17 cellular contexts compared by ENCODE assay signal in the genomic region with DNA sequence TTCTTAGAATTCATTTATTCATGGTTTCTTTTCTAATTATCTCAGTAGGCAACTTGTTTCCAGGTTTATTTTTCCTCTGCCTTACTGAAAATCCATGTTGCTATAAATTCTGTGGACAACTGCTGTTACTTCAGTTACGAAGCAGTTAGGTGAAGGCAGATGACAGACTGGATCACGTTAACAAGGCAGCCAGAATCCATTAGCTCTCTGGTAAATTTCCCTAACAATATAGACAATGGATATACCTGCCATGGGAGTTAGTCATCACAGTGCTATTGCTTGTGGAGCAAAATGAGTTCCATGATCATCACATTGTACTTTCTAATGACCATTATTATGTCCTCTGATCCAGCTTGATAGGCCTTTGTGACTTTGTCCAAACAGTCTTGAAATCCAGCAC.
DNase-seq lines count a peak whose midpoint lies in the region; ATAC-seq and TF ChIP-seq lines count a peak whose summit lies in the region.
"Had no signal": no experiment of that assay in that cellular context is flagged by ENCODE, and none has a peak within 500 bp of the region (broad histone marks: within the 10 kb centered on the region; RNA-seq: fewer than 3 reads in every experiment).

No MANE protein-coding gene starts in this region.

- CTCF ChIA-PET in A673 (lab: Charles Lee), result no interaction called here
- CTCF ChIA-PET in activated CD8-positive, alpha-beta memory T cell treated with anti-CD3 and anti-CD28 coated beads, Interleukin-2, amount 10 ng/mL, durations not matched to agents 7 days and 5 days (lab: Charles Lee), result no interaction called here

- no peaks in the 10 kb centered on the region for H3K36me3 ChIP-seq in A673 (ENCODE audit: insufficient read depth, low read length, poor library complexity, severe bottlenecking)
- no peaks in the 10 kb centered on the region for H3K36me3 ChIP-seq in HUES48 (ENCODE audit: control insufficient read depth, insufficient read depth, low read length)
- H3K36me3 ChIP-seq in NT2/D1 (ENCODE audit: insufficient read depth, insufficient read length, low read length), result no peaks in the 10 kb centered on the region
- H3K36me3 ChIP-seq: BLaER1 treated with 17β-estradiol and CSF1 and Interleukin-3, amounts not matched to agents 10 nM and 100 nM had no signal

- H3K9me3 Mint-ChIP-seq in CD14-positive monocyte, result peaks cover 0 to 7% (median 3%) of the 10 kb centered on the region in 7 donors
- H3K9me3 Mint-ChIP-seq in activated CD8-positive, alpha-beta memory T cell treated with anti-CD3 and anti-CD28 coated beads, Interleukin-2, amount 10 ng/mL, durations not matched to agents 7 days and 5 days (ENCODE audit: low read depth), result no peaks in the 10 kb centered on the region
- no peaks in the 10 kb centered on the region for H3K9me3 Mint-ChIP-seq in activated T-helper 17 cell treated with anti-CD3 and anti-CD28 coated beads, Interleukin-2, amount 50 U/mL, for 72 hours
- H3K9me3 Mint-ChIP-seq: IgD-negative memory B cell had no signal

- H3K4me3 ChIP-seq in A673 (ENCODE audit: low read depth, low read length, poor library complexity, severe bottlenecking), result no peak overlapping the region
- H3K4me3 ChIP-seq in HUES48 (ENCODE audit: low read depth, low read length), result no peak overlapping the region
- H3K4me3 ChIP-seq in NT2/D1 (ENCODE audit: insufficient read length, low read depth), result no peak overlapping the region
- H3K4me3 ChIP-seq: BLaER1 treated with 17β-estradiol and CSF1 and Interleukin-3, amounts not matched to agents 10 nM and 100 nM; GM23248 had no signal

- no peak for TF ChIP-seq CTCF in A673 (conservative IDR thresholded peaks at IDR 0.05; ENCODE audit: low read depth, low read length)
- TF ChIP-seq CTCF in CD14-positive monocyte (IDR thresholded peaks at IDR 0.05), result no peak

- H3K4me3 Mint-ChIP-seq in CD14-positive monocyte, result no peak overlapping the region
- H3K4me3 Mint-ChIP-seq in activated CD8-positive, alpha-beta memory T cell treated with anti-CD3 and anti-CD28 coated beads, Interleukin-2, amount 10 ng/mL, durations not matched to agents 7 days and 5 days, result no peak overlapping the region
- no peak overlapping the region for H3K4me3 Mint-ChIP-seq in activated T-helper 17 cell treated with anti-CD3 and anti-CD28 coated beads, Interleukin-2, amount 50 U/mL, for 72 hours
- H3K4me3 Mint-ChIP-seq: HFFc6, IgD-negative memory B cell had no signal

- BruUV-seq in A673 (replicated peaks; lab: Mats Ljungman, UMichigan), result TSS peak; percentile 5

- H3K27me3 Mint-ChIP-seq in CD14-positive monocyte (ENCODE audit: low read depth in 3 of 3), result no peaks in the 10 kb centered on the region
- H3K27me3 Mint-ChIP-seq in activated CD8-positive, alpha-beta memory T cell treated with anti-CD3 and anti-CD28 coated beads, Interleukin-2, amount 10 ng/mL, durations not matched to agents 7 days and 5 days, result no peaks in the 10 kb centered on the region
- no peaks in the 10 kb centered on the region for H3K27me3 Mint-ChIP-seq in activated T-helper 17 cell treated with anti-CD3 and anti-CD28 coated beads, Interleukin-2, amount 50 U/mL, for 72 hours
- H3K27me3 Mint-ChIP-seq: IgD-negative memory B cell had no signal

- H3K27me3 ChIP-seq in A673 (replicated peaks; ENCODE audit: insufficient read depth, low read depth, low read length, poor library complexity) (no peaks in the 10 kb centered on the region), HUES48 (ENCODE audit: control insufficient read depth, insufficient read depth, low read length) (no peaks in the 10 kb centered on the region), NT2/D1 (ENCODE audit: insufficient read depth, insufficient read length) (no peaks in the 10 kb centered on the region)
- H3K27me3 ChIP-seq: BLaER1 treated with 17β-estradiol and CSF1 and Interleukin-3, amounts not matched to agents 10 nM and 100 nM had no signal

- intact Hi-C loops in A673 (cut with micrococcal nuclease; ENCODE audit: unreplicated experiment), result no loop called here
- intact Hi-C loops in CD14-positive monocyte (cut with micrococcal nuclease), result no loop called here

- DNase-seq in A673 (ENCODE audit: low spot score) (no peak), NT2/D1 (ENCODE audit: low read depth, low spot score) (peak; percentile 35), iPS DF 19.7 (ENCODE audit: low read depth, low spot score) (peak; percentile 23), CD14-positive monocyte (ENCODE audit: low spot score) (no peak), mucosa of gallbladder (ENCODE audit: low spot score) (no peak)
- no peak for DNase-seq in activated CD8-positive, alpha-beta memory T cell treated with anti-CD3 and anti-CD28 coated beads, Interleukin-2, amount 10 ng/mL, durations not matched to agents 7 days and 5 days
- DNase-seq: GF-D8, GM23248, HFFc6, NCI-H1105, NCI-H187 treated with DMSO at 0.1 percent for 48 hours, SHP77, SK-N-SH had no signal

- H3K9ac ChIP-seq in HUES48 (ENCODE audit: low read depth, low read length) (no peak overlapping the region), NT2/D1 (ENCODE audit: insufficient read length, low read depth) (no peak overlapping the region)
- H3K9ac ChIP-seq: BLaER1 treated with 17β-estradiol and CSF1 and Interleukin-3, amounts not matched to agents 10 nM and 100 nM; GM23248; SK-N-SH had no signal

- ATAC-seq in activated CD8-positive, alpha-beta memory T cell treated with anti-CD3 and anti-CD28 coated beads, Interleukin-2, amount 10 ng/mL, durations not matched to agents 7 days and 5 days, result no peak
- ATAC-seq in activated T-helper 17 cell treated with anti-CD3 and anti-CD28 coated beads, Interleukin-2, amount 50 U/mL, for 72 hours (replicated peaks), result no peak

- H3K36me3 Mint-ChIP-seq in CD14-positive monocyte, result no peaks in the 10 kb centered on the region
- peaks cover 2% of the 10 kb centered on the region for H3K36me3 Mint-ChIP-seq in activated CD8-positive, alpha-beta memory T cell treated with anti-CD3 and anti-CD28 coated beads, Interleukin-2, amount 10 ng/mL, durations not matched to agents 7 days and 5 days
- peaks cover 11% of the 10 kb centered on the region for H3K36me3 Mint-ChIP-seq in activated T-helper 17 cell treated with anti-CD3 and anti-CD28 coated beads, Interleukin-2, amount 50 U/mL, for 72 hours (ENCODE audit: low read depth)
- H3K36me3 Mint-ChIP-seq: IgD-negative memory B cell had no signal

- peaks cover 3% of the 10 kb centered on the region for H3K4me1 ChIP-seq in A673 (ENCODE audit: insufficient read depth, low read length, poor library complexity, severe bottlenecking)
- H3K4me1 ChIP-seq in HUES48 (ENCODE audit: control insufficient read depth, insufficient read depth, low read length), result peaks cover 39% of the 10 kb centered on the region
- no peaks in the 10 kb centered on the region for H3K4me1 ChIP-seq in NT2/D1 (ENCODE audit: insufficient read depth, insufficient read length)
- H3K4me1 ChIP-seq: BLaER1 treated with 17β-estradiol and CSF1 and Interleukin-3, amounts not matched to agents 10 nM and 100 nM had no signal

- H3K4me1 Mint-ChIP-seq in CD14-positive monocyte, result no peaks in the 10 kb centered on the region
- peaks cover 6% of the 10 kb centered on the region for H3K4me1 Mint-ChIP-seq in activated CD8-positive, alpha-beta memory T cell treated with anti-CD3 and anti-CD28 coated beads, Interleukin-2, amount 10 ng/mL, durations not matched to agents 7 days and 5 days
- H3K4me1 Mint-ChIP-seq in activated T-helper 17 cell treated with anti-CD3 and anti-CD28 coated beads, Interleukin-2, amount 50 U/mL, for 72 hours, result peaks cover 6% of the 10 kb centered on the region
- H3K4me1 Mint-ChIP-seq: IgD-negative memory B cell had no signal

- H3K9me3 ChIP-seq in A673 (ENCODE audit: low read depth, low read length, poor library complexity, severe bottlenecking), result no peaks in the 10 kb centered on the region
- H3K9me3 ChIP-seq in HUES48 (ENCODE audit: control insufficient read depth, insufficient read depth, low read length), result no peaks in the 10 kb centered on the region
- H3K9me3 ChIP-seq in NT2/D1 (ENCODE audit: insufficient read depth, low read length), result peaks cover 10% of the 10 kb centered on the region; the same call in 1 of the 2 replicates
- H3K9me3 ChIP-seq: BLaER1 treated with 17β-estradiol and CSF1 and Interleukin-3, amounts not matched to agents 10 nM and 100 nM; SK-N-SH had no signal

- H3K27ac Mint-ChIP-seq in CD14-positive monocyte, result no peak overlapping the region
- H3K27ac Mint-ChIP-seq in activated CD8-positive, alpha-beta memory T cell treated with anti-CD3 and anti-CD28 coated beads, Interleukin-2, amount 10 ng/mL, durations not matched to agents 7 days and 5 days, result no peak overlapping the region
- no peak overlapping the region for H3K27ac Mint-ChIP-seq in activated T-helper 17 cell treated with anti-CD3 and anti-CD28 coated beads, Interleukin-2, amount 50 U/mL, for 72 hours
- H3K27ac Mint-ChIP-seq: HFFc6, IgD-negative memory B cell had no signal

- H3K27ac ChIP-seq in A673 (ENCODE audit: low read depth, low read length, poor library complexity, severe bottlenecking), result no peak overlapping the region
- peak overlapping the region; percentile 69 for H3K27ac ChIP-seq in HUES48 (ENCODE audit: low read depth, low read length)
- H3K27ac ChIP-seq: BLaER1 treated with 17β-estradiol and CSF1 and Interleukin-3, amounts not matched to agents 10 nM and 100 nM; GM23248 had no signal

- POLR2A ChIA-PET in A673 (lab: Charles Lee; ENCODE audit: low non-redundant PET), result no interaction called here

Comparison
In these comparisons a context has a peak if more than half of its experiments do, and no peak if none do; other contexts are left out.
1. DNase-seq: peak in NT2/D1 (single experiment) and iPS DF 19.7 (single experiment); none in A673 (single experiment), CD14-positive monocyte (single experiment), activated CD8-positive, alpha-beta memory T cell treated with anti-CD3 and anti-CD28 coated beads, Interleukin-2, amount 10 ng/mL, durations not matched to agents 7 days and 5 days (single experiment) and mucosa of gallbladder (single experiment).